Comparison of ENCODE assay signal across 21 cellular contexts in the genomic region with DNA sequence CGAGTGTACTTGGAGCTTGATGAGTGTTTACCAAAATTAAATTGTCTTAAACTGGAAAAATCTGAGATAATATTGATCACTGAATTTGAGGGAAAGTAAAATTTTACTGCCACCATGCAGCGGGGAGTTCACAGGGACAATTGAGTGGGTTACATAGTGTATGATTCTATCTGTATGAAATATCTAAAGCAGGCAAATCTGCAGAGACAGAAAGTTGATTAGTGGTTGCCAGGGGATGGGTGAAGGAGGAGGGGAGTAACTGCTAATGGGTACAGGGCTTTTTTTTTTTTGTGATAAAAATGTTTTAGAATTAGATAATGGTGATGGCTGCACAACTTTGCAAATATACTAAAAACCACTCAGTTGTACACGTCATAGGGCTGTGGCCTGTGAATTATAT. TPM values are rescaled to one million over a fixed set of nuclear protein-coding genes. Genes with fewer than 3 reads are reported as not detected.
"Had no signal": no experiment of that assay in that cellular context is flagged by ENCODE, and none has a peak within 500 bp of the region (broad histone marks: within the 10 kb centered on the region; RNA-seq: fewer than 3 reads in every experiment).

No MANE protein-coding gene starts in this region.

- H3K27ac Mint-ChIP-seq: activated B cell treated with CpG ODN at 0.5 μM for 24 hours; activated CD4-positive, alpha-beta memory T cell treated with anti-CD3 and anti-CD28 coated beads for 36 hours; activated naive CD8-positive, alpha-beta T cell treated with anti-CD3 and anti-CD28 coated beads for 36 hours had no signal

- H3K27me3 ChIP-seq: brain microvascular endothelial cell, colonic mucosa, right lobe of liver, SJSA1, transverse colon had no signal

- H3K4me1 ChIP-seq: colonic mucosa had no signal

- H3K36me3 ChIP-seq: brain microvascular endothelial cell, colonic mucosa, prostate gland, right lobe of liver, SJSA1, transverse colon had no signal

- H3K4me3 Mint-ChIP-seq: activated B cell treated with CpG ODN at 0.5 μM for 24 hours; activated CD4-positive, alpha-beta memory T cell treated with anti-CD3 and anti-CD28 coated beads for 36 hours; activated naive CD8-positive, alpha-beta T cell treated with anti-CD3 and anti-CD28 coated beads for 36 hours had no signal

- H3K27ac ChIP-seq: brain microvascular endothelial cell, colonic mucosa, prostate gland, right lobe of liver, SJSA1 had no signal

- H3K36me3 Mint-ChIP-seq: activated CD4-positive, alpha-beta memory T cell treated with anti-CD3 and anti-CD28 coated beads for 36 hours; activated naive CD8-positive, alpha-beta T cell treated with anti-CD3 and anti-CD28 coated beads for 36 hours had no signal

- H3K4me3 ChIP-seq: colonic mucosa, prostate gland, right lobe of liver, SJSA1, transverse colon had no signal

- FAIRE-seq: kidney had no signal

- ATAC-seq: esophagus mucosa, left lobe of liver, right lobe of liver had no signal

- DNase-seq: activated B cell treated with CpG ODN at 0.5 μM for 24 hours; activated CD4-positive, alpha-beta memory T cell treated with anti-CD3 and anti-CD28 coated beads for 36 hours; activated CD4-positive, alpha-beta T cell treated with anti-CD3 and anti-CD28 coated beads for 4 hours; activated naive CD4-positive, alpha-beta T cell; activated naive CD8-positive, alpha-beta T cell treated with anti-CD3 and anti-CD28 coated beads for 36 hours; amygdala; brain microvascular endothelial cell; central memory CD4-positive, alpha-beta T cell; colonic mucosa; kidney; midbrain; right lobe of liver; stimulated activated CD8-positive, alpha-beta memory T cell treated with anti-CD3 and anti-CD28 coated beads, Interleukin-4, amount 100 ng/mL, for 48 hours; stimulated activated naive CD4-positive, alpha-beta T cell; substantia nigra; transverse colon had no signal

- H3K4me1 Mint-ChIP-seq: activated B cell treated with CpG ODN at 0.5 μM for 24 hours; activated naive CD8-positive, alpha-beta T cell treated with anti-CD3 and anti-CD28 coated beads for 36 hours had no signal

- H3K9me3 Mint-ChIP-seq: activated B cell treated with CpG ODN at 0.5 μM for 24 hours; activated CD4-positive, alpha-beta memory T cell treated with anti-CD3 and anti-CD28 coated beads for 36 hours; activated naive CD8-positive, alpha-beta T cell treated with anti-CD3 and anti-CD28 coated beads for 36 hours had no signal

- H3K9me3 ChIP-seq: colonic mucosa, prostate gland, right lobe of liver, SJSA1, transverse colon had no signal

RNA-seq across cellular contexts. Expression of gene PDLIM3, which starts 35.4 kb away (rescaled TPM):
- total RNA-seq: activated CD4-positive, alpha-beta memory T cell treated with anti-CD3 and anti-CD28 coated beads for 36 hours; activated naive CD8-positive, alpha-beta T cell treated with anti-CD3 and anti-CD28 coated beads for 36 hours; T-helper 2 cell treated with Interferon-gamma antibody and Interleukin-4, amounts not matched to agents 100 ng/mL and 5 ng/mL, for 36 hours had no signal
